ENCODE assay signal across 12 cellular contexts in the genomic region with DNA sequence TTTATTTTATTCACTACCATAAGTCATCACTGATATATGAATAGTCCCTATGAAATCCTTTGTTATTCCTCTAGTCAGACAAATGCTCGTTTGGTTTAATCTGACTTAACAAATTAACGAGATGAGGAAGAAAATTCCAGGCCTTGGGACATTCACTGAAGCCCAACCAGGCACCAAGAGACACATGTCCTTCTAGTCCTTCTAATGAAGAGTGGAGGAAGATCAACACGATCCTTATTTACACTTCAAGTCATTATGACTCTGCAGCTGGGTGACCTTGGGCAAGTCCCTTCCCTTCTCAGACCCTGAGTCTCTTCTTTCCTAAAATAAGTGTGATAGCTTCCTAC.
DNase-seq lines count a peak whose midpoint lies in the region; ATAC-seq and TF ChIP-seq lines count a peak whose summit lies in the region.
"Had no signal": no experiment of that assay in that cellular context is flagged by ENCODE, and none has a peak within 500 bp of the region (broad histone marks: within the 10 kb centered on the region; RNA-seq: fewer than 3 reads in every experiment).

No MANE protein-coding gene starts in this region.

- peak overlapping the region; percentile 10 for H3K4me3 Mint-ChIP-seq in chondrocyte (ENCODE audit: unreplicated experiment)
- no peak overlapping the region for H3K4me3 Mint-ChIP-seq in mesothelial cell of epicardium
- no peak overlapping the region for H3K4me3 Mint-ChIP-seq in activated naive CD8-positive, alpha-beta T cell treated with anti-CD3 and anti-CD28 coated beads, Interleukin-2, amount 50 U/mL, for 24 hours

- H3K4me3 ChIP-seq in Peyer's patch (no peak overlapping the region), testis (no peak overlapping the region)

- H3K9me3 Mint-ChIP-seq in chondrocyte (ENCODE audit: low read depth) (no peaks in the 10 kb centered on the region), mesothelial cell of epicardium (no peaks in the 10 kb centered on the region)
- no peaks in the 10 kb centered on the region for H3K9me3 Mint-ChIP-seq in activated naive CD8-positive, alpha-beta T cell treated with anti-CD3 and anti-CD28 coated beads, Interleukin-2, amount 50 U/mL, for 24 hours

- TF ChIP-seq POLR2A in Peyer's patch (IDR thresholded peaks at IDR 0.05) (no peak), testis (IDR thresholded peaks at IDR 0.05) (no peak)

- H3K27me3 ChIP-seq in Peyer's patch: no peaks in the 10 kb centered on the region
- no peaks in the 10 kb centered on the region for H3K27me3 ChIP-seq in testis

- no peak for DNase-seq in Peyer's patch
- no peak for DNase-seq in chondrocyte (ENCODE audit: low spot score)
- DNase-seq in mesothelial cell of epicardium (ENCODE audit: low spot score in 2 of 2, unreplicated experiment in 2 of 2): no peak
- no peak for DNase-seq in testis
- no peak for DNase-seq in NCI-H748 (lab: John Stamatoyannopoulos, UW; ENCODE audit: unreplicated experiment)
- DNase-seq in activated naive CD8-positive, alpha-beta T cell treated with anti-CD3 and anti-CD28 coated beads, Interleukin-2, amount 50 U/mL, for 24 hours: no peak
- DNase-seq: activated effector memory CD4-positive, alpha-beta T cell treated with anti-CD3 and anti-CD28 coated beads, Interleukin-2, amount 50 U/mL, for 16 hours; DMS79; NCI-H1092 treated with DMSO at 0.1 percent for 48 hours; RPMI8226; stimulated activated naive CD4-positive, alpha-beta T cell had no signal

- no peaks in the 10 kb centered on the region for H3K36me3 Mint-ChIP-seq in chondrocyte (ENCODE audit: low read depth)
- no peaks in the 10 kb centered on the region for H3K36me3 Mint-ChIP-seq in mesothelial cell of epicardium
- no peaks in the 10 kb centered on the region for H3K36me3 Mint-ChIP-seq in activated naive CD8-positive, alpha-beta T cell treated with anti-CD3 and anti-CD28 coated beads, Interleukin-2, amount 50 U/mL, for 24 hours (ENCODE audit: low read depth)

- H3K9me3 ChIP-seq in Peyer's patch: no peaks in the 10 kb centered on the region
- no peaks in the 10 kb centered on the region for H3K9me3 ChIP-seq in testis

- H3K27ac ChIP-seq in Peyer's patch: peak overlapping the region; percentile 51 to 95 (median 74)
- H3K27ac ChIP-seq in testis: peak overlapping the region; percentile 66 to 90

- no peaks in the 10 kb centered on the region for H3K27me3 Mint-ChIP-seq in chondrocyte (ENCODE audit: low read depth)
- H3K27me3 Mint-ChIP-seq in mesothelial cell of epicardium (ENCODE audit: low read depth): no peaks in the 10 kb centered on the region
- peaks cover 2% of the 10 kb centered on the region for H3K27me3 Mint-ChIP-seq in activated naive CD8-positive, alpha-beta T cell treated with anti-CD3 and anti-CD28 coated beads, Interleukin-2, amount 50 U/mL, for 24 hours

- H3K27ac Mint-ChIP-seq in chondrocyte (ENCODE audit: unreplicated experiment) (peak overlapping the region; percentile 98), mesothelial cell of epicardium (peak overlapping the region; percentile 96)
- H3K27ac Mint-ChIP-seq in activated naive CD8-positive, alpha-beta T cell treated with anti-CD3 and anti-CD28 coated beads, Interleukin-2, amount 50 U/mL, for 24 hours: no peak overlapping the region

- 36 to 54% methylated on average over 3 of the region's 3 CpGs for WGBS in testis, 2 donors

- H3K4me1 ChIP-seq in Peyer's patch: peaks cover 0 to 52% (median 5%) of the 10 kb centered on the region in 4 donors
- H3K4me1 ChIP-seq in testis: peaks cover 52% of the 10 kb centered on the region

- H3K4me1 Mint-ChIP-seq in chondrocyte (ENCODE audit: low read depth) (peaks cover 78% of the 10 kb centered on the region), mesothelial cell of epicardium (peaks cover 45% of the 10 kb centered on the region)
- no peaks in the 10 kb centered on the region for H3K4me1 Mint-ChIP-seq in activated naive CD8-positive, alpha-beta T cell treated with anti-CD3 and anti-CD28 coated beads, Interleukin-2, amount 50 U/mL, for 24 hours

- ATAC-seq in HG02588 (IDR thresholded peaks at IDR 0.05; ENCODE audit: unreplicated experiment): no peak
- no peak for ATAC-seq in activated naive CD8-positive, alpha-beta T cell treated with anti-CD3 and anti-CD28 coated beads, Interleukin-2, amount 50 U/mL, for 24 hours

- no peak for TF ChIP-seq CTCF in Peyer's patch (IDR thresholded peaks at IDR 0.05)
- TF ChIP-seq CTCF in chondrocyte (IDR thresholded peaks at IDR 0.05): no peak
- no peak for TF ChIP-seq CTCF in mesothelial cell of epicardium (IDR thresholded peaks at IDR 0.05; ENCODE audit: unreplicated experiment)
- no peak for TF ChIP-seq CTCF in testis (IDR thresholded peaks at IDR 0.05)

- H3K36me3 ChIP-seq in Peyer's patch: no peaks in the 10 kb centered on the region
- H3K36me3 ChIP-seq in testis (ENCODE audit: low read depth, missing control alignments): no peaks in the 10 kb centered on the region

- intact Hi-C loops in testis (cut with DNase I; ENCODE audit: low total_unique reads): loop anchor here (2.0 kb wide), 1 partner anchor 115 kb away; no protein-coding TSS in a partner anchor
